1 cellular context compared by ENCODE assay signal in the genomic region with DNA sequence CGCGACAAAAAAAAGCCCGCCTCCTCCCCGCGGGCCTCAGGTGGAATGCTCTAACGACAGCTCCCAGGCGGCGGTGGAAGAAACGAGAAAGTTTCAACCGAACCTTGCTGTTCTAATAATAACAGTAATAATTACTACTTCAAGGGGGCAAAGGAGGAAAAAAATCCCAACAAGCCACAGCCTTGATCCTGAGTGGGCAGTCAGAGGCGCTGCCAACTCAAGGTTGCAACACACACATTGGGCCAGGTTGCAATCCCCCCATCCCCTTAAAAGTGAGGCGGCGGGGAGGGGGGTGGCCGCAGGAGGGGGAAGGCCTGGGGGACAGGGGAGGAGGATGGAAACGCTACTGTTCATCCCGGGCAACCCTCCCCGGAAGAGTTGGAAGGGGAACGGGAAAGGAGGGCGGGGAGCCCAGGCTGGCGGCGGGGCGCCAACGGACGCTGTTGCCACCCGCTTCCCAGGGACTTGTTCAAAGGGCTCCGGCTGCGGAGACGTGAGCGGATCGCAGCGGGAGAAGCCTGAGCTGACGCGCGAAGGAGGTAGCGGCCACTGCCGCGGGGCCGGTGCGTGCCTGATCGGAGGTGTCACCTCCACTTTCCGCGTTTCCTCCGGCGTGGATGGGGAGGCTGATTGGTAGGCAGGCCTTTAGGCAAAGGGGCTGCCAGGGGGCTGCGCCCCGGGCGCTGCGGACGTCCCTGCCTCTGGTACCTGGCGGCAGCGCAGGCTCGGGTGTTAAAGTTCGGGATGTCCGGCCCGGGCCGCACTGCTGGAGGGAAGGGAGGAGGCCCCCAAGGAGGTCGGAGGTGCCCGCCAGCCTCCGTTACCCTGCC.
A peak's percentile ranks its signal among the peaks of the same experiment; 100 is the strongest.
TF ChIP-seq lines count a peak whose summit lies in the region.

No MANE protein-coding gene starts in this region.

TF ChIP-seq in H1, 55 proteins besides CTCF, POLR2A, EP300 and RAD21:
- TF ChIP-seq, protein P1, sequence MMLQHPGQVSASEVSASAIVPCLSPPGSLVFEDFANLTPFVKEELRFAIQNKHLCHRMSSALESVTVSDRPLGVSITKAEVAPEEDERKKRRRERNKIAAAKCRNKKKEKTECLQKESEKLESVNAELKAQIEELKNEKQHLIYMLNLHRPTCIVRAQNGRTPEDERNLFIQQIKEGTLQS (IDR thresholded peaks at IDR 0.05; ENCODE audit: insufficient read depth, low read depth, low read length) = no peak
- TF ChIP-seq TCF12 (IDR thresholded peaks at IDR 0.05; ENCODE audit: low read depth, low read length) (no peak), BRCA1 (IDR thresholded peaks at IDR 0.05; ENCODE audit: low read depth, low read length) (no peak), SIRT6 (IDR thresholded peaks at IDR 0.05; ENCODE audit: low read length) (no peak), TEAD4 (IDR thresholded peaks at IDR 0.05; ENCODE audit: low read depth, low read length) (no peak), CBX5 (IDR thresholded peaks at IDR 0.05; ENCODE audit: low read depth, low read length) (no peak), SRF (IDR thresholded peaks at IDR 0.05; ENCODE audit: low read depth, low read length) (no peak), JUN (IDR thresholded peaks at IDR 0.05; ENCODE audit: low read depth, low read length) (no peak), CREB1 (IDR thresholded peaks at IDR 0.05) (no peak; the same call in 1 of the 2 replicates), HDAC2 (IDR thresholded peaks at IDR 0.05; ENCODE audit: borderline replicate concordance in 1 of 2, low read depth in 2 of 2, low read length in 2 of 2) (peak; percentile 2 to 21; a peak in 1 of 4 replicates), PHF8 (conservative IDR thresholded peaks at IDR 0.05; ENCODE audit: low read depth, low read length) (0 out of 2 replicates have a peak, but pooled peaks have one; percentile 5), SIX5 (IDR thresholded peaks at IDR 0.05; ENCODE audit: low read depth, low read length) (no peak), BCL11A (IDR thresholded peaks at IDR 0.05; ENCODE audit: low read depth in 2 of 2, low read length in 2 of 2) (no peak), RXRA (IDR thresholded peaks at IDR 0.05; ENCODE audit: insufficient read depth, low read depth, low read length) (no peak), EZH2 (IDR thresholded peaks at IDR 0.05; ENCODE audit: low read depth, low read length, severe bottlenecking) (peak; percentile 1), ASH2L (IDR thresholded peaks at IDR 0.05; ENCODE audit: low read length) (peak; percentile 15), RNF2 (IDR thresholded peaks at IDR 0.05; ENCODE audit: borderline replicate concordance, low read depth, low read length, missing control alignments, poor library complexity, severe bottlenecking) (no peak), POU5F1 (IDR thresholded peaks at IDR 0.05; ENCODE audit: low read depth, low read length) (no peak), KDM5A (IDR thresholded peaks at IDR 0.05; ENCODE audit: low read length) (no peak), GTF2F1 (IDR thresholded peaks at IDR 0.05; ENCODE audit: borderline replicate concordance, low read depth, low read length) (no peak), RBBP5 (IDR thresholded peaks at IDR 0.05; ENCODE audit: borderline replicate concordance, low read depth, low read length) (0 out of 2 replicates have a peak, but pooled peaks have one; percentile 49), POLR2AphosphoS5 (IDR thresholded peaks at IDR 0.05; ENCODE audit: low read depth, low read length) (no peak), EGR1 (IDR thresholded peaks at IDR 0.05; ENCODE audit: borderline replicate concordance, low read depth, low read length) (no peak), TBP (IDR thresholded peaks at IDR 0.05; ENCODE audit: low read depth, low read length) (no peak), CTBP2 (IDR thresholded peaks at IDR 0.05; ENCODE audit: borderline replicate concordance, insufficient read depth, insufficient read length, low read length) (no peak), BACH1 (IDR thresholded peaks at IDR 0.05; ENCODE audit: low read length) (0 out of 2 replicates have a peak, but pooled peaks have one; percentile 7), CEBPB (IDR thresholded peaks at IDR 0.05; ENCODE audit: low read depth, low read length) (no peak), NANOG (IDR thresholded peaks at IDR 0.05; ENCODE audit: insufficient read depth, low read depth, low read length, poor library complexity, severe bottlenecking) (no peak), CHD1 (IDR thresholded peaks at IDR 0.05; ENCODE audit: low read depth, low read length) (no peak), NRF1 (IDR thresholded peaks at IDR 0.05; ENCODE audit: low read depth, low read length) (no peak), SP2 (IDR thresholded peaks at IDR 0.05; ENCODE audit: low read length) (no peak), SAP30 (IDR thresholded peaks at IDR 0.05; ENCODE audit: insufficient read depth, insufficient replicate concordance, low read length) (no peak), SP4 (IDR thresholded peaks at IDR 0.05; ENCODE audit: low read length) (no peak), GABPA (IDR thresholded peaks at IDR 0.05; ENCODE audit: borderline replicate concordance, insufficient read depth, low read length) (no peak), KDM1A (IDR thresholded peaks at IDR 0.05; ENCODE audit: borderline replicate concordance, low read length) (no peak), CHD2 (IDR thresholded peaks at IDR 0.05; ENCODE audit: low read length) (no peak), MAFK (IDR thresholded peaks at IDR 0.05; ENCODE audit: low read depth, low read length) (no peak), CBX8 (IDR thresholded peaks at IDR 0.05; ENCODE audit: borderline replicate concordance, low read depth, low read length) (no peak), TAF1 (IDR thresholded peaks at IDR 0.05; ENCODE audit: low read depth, low read length) (no peak), HDAC6 (IDR thresholded peaks at IDR 0.05; ENCODE audit: low read depth, low read length) (no peak), YY1 (IDR thresholded peaks at IDR 0.05; ENCODE audit: low read depth, low read length) (no peak), KDM4A (IDR thresholded peaks at IDR 0.05; ENCODE audit: low read depth, low read length, severe bottlenecking) (no peak), FOSL1 (IDR thresholded peaks at IDR 0.05; ENCODE audit: insufficient read depth, low read depth, low read length) (no peak), SIN3A (conservative IDR thresholded peaks at IDR 0.05 in 1 of 2, IDR thresholded peaks at IDR 0.05 in 1 of 2; ENCODE audit: low read depth in 1 of 2, low read length in 2 of 2) (0 out of 4 replicates have a peak, but pooled peaks of 1 of the 2 experiments have one; percentile 30), JUND (IDR thresholded peaks at IDR 0.05; ENCODE audit: low read length) (no peak), SUZ12 (IDR thresholded peaks at IDR 0.05; ENCODE audit: low read length) (0 out of 2 replicates have a peak, but pooled peaks have one; percentile 49), RFX5 (IDR thresholded peaks at IDR 0.05; ENCODE audit: borderline replicate concordance, low read depth, low read length) (no peak), SP1 (IDR thresholded peaks at IDR 0.05; ENCODE audit: low read depth, low read length) (no peak)
- TF ChIP-seq, protein P2, sequence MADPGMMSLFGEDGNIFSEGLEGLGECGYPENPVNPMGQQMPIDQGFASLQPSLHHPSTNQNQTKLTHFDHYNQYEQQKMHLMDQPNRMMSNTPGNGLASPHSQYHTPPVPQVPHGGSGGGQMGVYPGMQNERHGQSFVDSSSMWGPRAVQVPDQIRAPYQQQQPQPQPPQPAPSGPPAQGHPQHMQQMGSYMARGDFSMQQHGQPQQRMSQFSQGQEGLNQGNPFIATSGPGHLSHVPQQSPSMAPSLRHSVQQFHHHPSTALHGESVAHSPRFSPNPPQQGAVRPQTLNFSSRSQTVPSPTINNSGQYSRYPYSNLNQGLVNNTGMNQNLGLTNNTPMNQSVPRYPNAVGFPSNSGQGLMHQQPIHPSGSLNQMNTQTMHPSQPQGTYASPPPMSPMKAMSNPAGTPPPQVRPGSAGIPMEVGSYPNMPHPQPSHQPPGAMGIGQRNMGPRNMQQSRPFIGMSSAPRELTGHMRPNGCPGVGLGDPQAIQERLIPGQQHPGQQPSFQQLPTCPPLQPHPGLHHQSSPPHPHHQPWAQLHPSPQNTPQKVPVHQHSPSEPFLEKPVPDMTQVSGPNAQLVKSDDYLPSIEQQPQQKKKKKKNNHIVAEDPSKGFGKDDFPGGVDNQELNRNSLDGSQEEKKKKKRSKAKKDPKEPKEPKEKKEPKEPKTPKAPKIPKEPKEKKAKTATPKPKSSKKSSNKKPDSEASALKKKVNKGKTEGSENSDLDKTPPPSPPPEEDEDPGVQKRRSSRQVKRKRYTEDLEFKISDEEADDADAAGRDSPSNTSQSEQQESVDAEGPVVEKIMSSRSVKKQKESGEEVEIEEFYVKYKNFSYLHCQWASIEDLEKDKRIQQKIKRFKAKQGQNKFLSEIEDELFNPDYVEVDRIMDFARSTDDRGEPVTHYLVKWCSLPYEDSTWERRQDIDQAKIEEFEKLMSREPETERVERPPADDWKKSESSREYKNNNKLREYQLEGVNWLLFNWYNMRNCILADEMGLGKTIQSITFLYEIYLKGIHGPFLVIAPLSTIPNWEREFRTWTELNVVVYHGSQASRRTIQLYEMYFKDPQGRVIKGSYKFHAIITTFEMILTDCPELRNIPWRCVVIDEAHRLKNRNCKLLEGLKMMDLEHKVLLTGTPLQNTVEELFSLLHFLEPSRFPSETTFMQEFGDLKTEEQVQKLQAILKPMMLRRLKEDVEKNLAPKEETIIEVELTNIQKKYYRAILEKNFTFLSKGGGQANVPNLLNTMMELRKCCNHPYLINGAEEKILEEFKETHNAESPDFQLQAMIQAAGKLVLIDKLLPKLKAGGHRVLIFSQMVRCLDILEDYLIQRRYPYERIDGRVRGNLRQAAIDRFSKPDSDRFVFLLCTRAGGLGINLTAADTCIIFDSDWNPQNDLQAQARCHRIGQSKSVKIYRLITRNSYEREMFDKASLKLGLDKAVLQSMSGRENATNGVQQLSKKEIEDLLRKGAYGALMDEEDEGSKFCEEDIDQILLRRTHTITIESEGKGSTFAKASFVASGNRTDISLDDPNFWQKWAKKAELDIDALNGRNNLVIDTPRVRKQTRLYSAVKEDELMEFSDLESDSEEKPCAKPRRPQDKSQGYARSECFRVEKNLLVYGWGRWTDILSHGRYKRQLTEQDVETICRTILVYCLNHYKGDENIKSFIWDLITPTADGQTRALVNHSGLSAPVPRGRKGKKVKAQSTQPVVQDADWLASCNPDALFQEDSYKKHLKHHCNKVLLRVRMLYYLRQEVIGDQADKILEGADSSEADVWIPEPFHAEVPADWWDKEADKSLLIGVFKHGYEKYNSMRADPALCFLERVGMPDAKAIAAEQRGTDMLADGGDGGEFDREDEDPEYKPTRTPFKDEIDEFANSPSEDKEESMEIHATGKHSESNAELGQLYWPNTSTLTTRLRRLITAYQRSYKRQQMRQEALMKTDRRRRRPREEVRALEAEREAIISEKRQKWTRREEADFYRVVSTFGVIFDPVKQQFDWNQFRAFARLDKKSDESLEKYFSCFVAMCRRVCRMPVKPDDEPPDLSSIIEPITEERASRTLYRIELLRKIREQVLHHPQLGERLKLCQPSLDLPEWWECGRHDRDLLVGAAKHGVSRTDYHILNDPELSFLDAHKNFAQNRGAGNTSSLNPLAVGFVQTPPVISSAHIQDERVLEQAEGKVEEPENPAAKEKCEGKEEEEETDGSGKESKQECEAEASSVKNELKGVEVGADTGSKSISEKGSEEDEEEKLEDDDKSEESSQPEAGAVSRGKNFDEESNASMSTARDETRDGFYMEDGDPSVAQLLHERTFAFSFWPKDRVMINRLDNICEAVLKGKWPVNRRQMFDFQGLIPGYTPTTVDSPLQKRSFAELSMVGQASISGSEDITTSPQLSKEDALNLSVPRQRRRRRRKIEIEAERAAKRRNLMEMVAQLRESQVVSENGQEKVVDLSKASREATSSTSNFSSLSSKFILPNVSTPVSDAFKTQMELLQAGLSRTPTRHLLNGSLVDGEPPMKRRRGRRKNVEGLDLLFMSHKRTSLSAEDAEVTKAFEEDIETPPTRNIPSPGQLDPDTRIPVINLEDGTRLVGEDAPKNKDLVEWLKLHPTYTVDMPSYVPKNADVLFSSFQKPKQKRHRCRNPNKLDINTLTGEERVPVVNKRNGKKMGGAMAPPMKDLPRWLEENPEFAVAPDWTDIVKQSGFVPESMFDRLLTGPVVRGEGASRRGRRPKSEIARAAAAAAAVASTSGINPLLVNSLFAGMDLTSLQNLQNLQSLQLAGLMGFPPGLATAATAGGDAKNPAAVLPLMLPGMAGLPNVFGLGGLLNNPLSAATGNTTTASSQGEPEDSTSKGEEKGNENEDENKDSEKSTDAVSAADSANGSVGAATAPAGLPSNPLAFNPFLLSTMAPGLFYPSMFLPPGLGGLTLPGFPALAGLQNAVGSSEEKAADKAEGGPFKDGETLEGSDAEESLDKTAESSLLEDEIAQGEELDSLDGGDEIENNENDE (IDR thresholded peaks at IDR 0.05; ENCODE audit: insufficient replicate concordance, low read length) = no peak
- TF ChIP-seq, protein P3, sequence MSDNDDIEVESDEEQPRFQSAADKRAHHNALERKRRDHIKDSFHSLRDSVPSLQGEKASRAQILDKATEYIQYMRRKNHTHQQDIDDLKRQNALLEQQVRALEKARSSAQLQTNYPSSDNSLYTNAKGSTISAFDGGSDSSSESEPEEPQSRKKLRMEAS (IDR thresholded peaks at IDR 0.05) = no peak
- TF ChIP-seq, protein P4, sequence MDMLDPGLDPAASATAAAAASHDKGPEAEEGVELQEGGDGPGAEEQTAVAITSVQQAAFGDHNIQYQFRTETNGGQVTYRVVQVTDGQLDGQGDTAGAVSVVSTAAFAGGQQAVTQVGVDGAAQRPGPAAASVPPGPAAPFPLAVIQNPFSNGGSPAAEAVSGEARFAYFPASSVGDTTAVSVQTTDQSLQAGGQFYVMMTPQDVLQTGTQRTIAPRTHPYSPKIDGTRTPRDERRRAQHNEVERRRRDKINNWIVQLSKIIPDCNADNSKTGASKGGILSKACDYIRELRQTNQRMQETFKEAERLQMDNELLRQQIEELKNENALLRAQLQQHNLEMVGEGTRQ (IDR thresholded peaks at IDR 0.05; ENCODE audit: low read length) = no peak
- TF ChIP-seq, protein P5, sequence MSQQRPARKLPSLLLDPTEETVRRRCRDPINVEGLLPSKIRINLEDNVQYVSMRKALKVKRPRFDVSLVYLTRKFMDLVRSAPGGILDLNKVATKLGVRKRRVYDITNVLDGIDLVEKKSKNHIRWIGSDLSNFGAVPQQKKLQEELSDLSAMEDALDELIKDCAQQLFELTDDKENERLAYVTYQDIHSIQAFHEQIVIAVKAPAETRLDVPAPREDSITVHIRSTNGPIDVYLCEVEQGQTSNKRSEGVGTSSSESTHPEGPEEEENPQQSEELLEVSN (IDR thresholded peaks at IDR 0.05) = no peak
- TF ChIP-seq, protein P6, sequence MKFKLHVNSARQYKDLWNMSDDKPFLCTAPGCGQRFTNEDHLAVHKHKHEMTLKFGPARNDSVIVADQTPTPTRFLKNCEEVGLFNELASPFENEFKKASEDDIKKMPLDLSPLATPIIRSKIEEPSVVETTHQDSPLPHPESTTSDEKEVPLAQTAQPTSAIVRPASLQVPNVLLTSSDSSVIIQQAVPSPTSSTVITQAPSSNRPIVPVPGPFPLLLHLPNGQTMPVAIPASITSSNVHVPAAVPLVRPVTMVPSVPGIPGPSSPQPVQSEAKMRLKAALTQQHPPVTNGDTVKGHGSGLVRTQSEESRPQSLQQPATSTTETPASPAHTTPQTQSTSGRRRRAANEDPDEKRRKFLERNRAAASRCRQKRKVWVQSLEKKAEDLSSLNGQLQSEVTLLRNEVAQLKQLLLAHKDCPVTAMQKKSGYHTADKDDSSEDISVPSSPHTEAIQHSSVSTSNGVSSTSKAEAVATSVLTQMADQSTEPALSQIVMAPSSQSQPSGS (IDR thresholded peaks at IDR 0.05; ENCODE audit: low read length) = no peak
